Comparison of ENCODE assay signal across 18 cellular contexts in the genomic region with DNA sequence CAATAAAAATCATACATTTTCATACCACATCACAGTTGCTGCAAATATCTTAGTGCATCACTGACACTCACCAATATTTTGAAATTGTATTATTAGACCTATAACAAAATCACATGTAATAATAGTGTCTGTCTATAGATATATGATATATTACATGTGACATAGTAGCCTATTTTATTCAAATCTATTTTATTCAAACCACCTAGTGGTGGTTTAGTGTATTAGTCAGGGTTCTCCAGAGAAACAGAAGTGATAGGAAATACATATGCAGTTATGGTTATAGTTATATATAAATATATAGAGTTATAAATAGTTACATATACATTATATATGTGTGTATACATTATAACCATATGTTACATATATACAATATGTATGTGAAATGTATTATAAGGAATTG.
A peak's percentile ranks its signal among the peaks of the same experiment; 100 is the strongest.
DNase-seq lines count a peak whose midpoint lies in the region; ATAC-seq and TF ChIP-seq lines count a peak whose summit lies in the region.
"Had no signal": no experiment of that assay in that cellular context is flagged by ENCODE, and none has a peak within 500 bp of the region (broad histone marks: within the 10 kb centered on the region; RNA-seq: fewer than 3 reads in every experiment).

No MANE protein-coding gene starts in this region.

- H3K4me3 ChIP-seq in AG04450 (ENCODE audit: low read depth, low read length) (no peak overlapping the region), SU-DHL-6 (ENCODE audit: insufficient read depth, low read length, poor library complexity, severe bottlenecking) (no peak overlapping the region), fibroblast of the aortic adventitia (ENCODE audit: low read depth, low read length) (no peak overlapping the region)
- H3K4me3 ChIP-seq: BLaER1 treated with 17β-estradiol and CSF1 and Interleukin-3, amounts not matched to agents 10 nM and 100 nM; upper lobe of left lung had no signal

- no peak for DNase-seq in AG04450 (ENCODE audit: low read depth, low spot score)
- no peak for DNase-seq in fibroblast of the aortic adventitia (ENCODE audit: low read depth)
- no peak for DNase-seq in activated gamma-delta T cell treated with Interleukin-2 at 50 U/mL for 16 hours
- no peak for DNase-seq in germinal center (ENCODE audit: low spot score)
- DNase-seq in SIG-M5 (lab: John Stamatoyannopoulos, UW) = no peak
- DNase-seq: activated naive CD4-positive, alpha-beta T cell treated with anti-CD3 and anti-CD28 coated beads, Interleukin-2, amount 10 ng/mL, durations not matched to agents 7 days and 5 days; naive thymus-derived CD8-positive, alpha-beta T cell; NCI-H1436; NCI-H524 treated with DMSO at 0.1 percent for 48 hours; retina; Right ventricle myocardium superior; stimulated activated CD4-positive, alpha-beta T cell treated with anti-CD3 and anti-CD28 coated beads, Interleukin-2, amount 100 ng/mL, for 24 hours had no signal

- no peak overlapping the region for H3K27ac ChIP-seq in AG04450 (ENCODE audit: low read depth, low read length)
- no peak overlapping the region for H3K27ac ChIP-seq in SU-DHL-6 (ENCODE audit: low read depth, low read length)
- H3K27ac ChIP-seq: BLaER1 treated with 17β-estradiol and CSF1 and Interleukin-3, amounts not matched to agents 10 nM and 100 nM; upper lobe of left lung had no signal

- peak; percentile 52 for ATAC-seq in GM18502 (IDR thresholded peaks at IDR 0.05; ENCODE audit: poor library complexity, unreplicated experiment)
- ATAC-seq in HG02938 (IDR thresholded peaks at IDR 0.05; ENCODE audit: unreplicated experiment) = no peak
- ATAC-seq: esophagus mucosa; naive thymus-derived CD8-positive, alpha-beta T cell had no signal

- H3K9me3 ChIP-seq in AG04450 (ENCODE audit: control insufficient read depth, insufficient read depth, low read length) = no peaks in the 10 kb centered on the region
- no peaks in the 10 kb centered on the region for H3K9me3 ChIP-seq in SU-DHL-6 (ENCODE audit: insufficient read depth, low read length)
- H3K9me3 ChIP-seq: upper lobe of left lung had no signal

- H3K9me2 ChIP-seq in SU-DHL-6 (replicated peaks; ENCODE audit: insufficient read depth, low read length) = no peaks in the 10 kb centered on the region

- no peak overlapping the region for H3K9ac ChIP-seq in SU-DHL-6 (ENCODE audit: low read length)
- H3K9ac ChIP-seq: BLaER1 treated with 17β-estradiol and CSF1 and Interleukin-3, amounts not matched to agents 10 nM and 100 nM had no signal

- H3F3A ChIP-seq in SU-DHL-6 (ENCODE audit: insufficient read depth) = no peaks in the 10 kb centered on the region

- H3K27me3 ChIP-seq in AG04450 (ENCODE audit: control insufficient read depth, insufficient read depth, low read length) (no peaks in the 10 kb centered on the region), SU-DHL-6 (ENCODE audit: low read length) (no peaks in the 10 kb centered on the region)
- H3K27me3 ChIP-seq: BLaER1 treated with 17β-estradiol and CSF1 and Interleukin-3, amounts not matched to agents 10 nM and 100 nM; upper lobe of left lung had no signal

- peak; percentile 37 for TF ChIP-seq CTCF in AG04450 (IDR thresholded peaks at IDR 0.05; ENCODE audit: low read depth, low read length)
- peak; percentile 38 for TF ChIP-seq CTCF in SU-DHL-6 (IDR thresholded peaks at IDR 0.05; ENCODE audit: insufficient read depth, low read length, poor library complexity, severe bottlenecking)
- TF ChIP-seq CTCF in fibroblast of the aortic adventitia (IDR thresholded peaks at IDR 0.05; ENCODE audit: insufficient read depth, low read length) = peak; percentile 4

- no peak overlapping the region for H3K4me2 ChIP-seq in SU-DHL-6 (ENCODE audit: low read depth, low read length, poor library complexity, severe bottlenecking)
- H3K4me2 ChIP-seq: BLaER1 treated with 17β-estradiol and CSF1 and Interleukin-3, amounts not matched to agents 10 nM and 100 nM had no signal

- no peaks in the 10 kb centered on the region for H3K36me3 ChIP-seq in SU-DHL-6 (ENCODE audit: low read length)
- H3K36me3 ChIP-seq: BLaER1 treated with 17β-estradiol and CSF1 and Interleukin-3, amounts not matched to agents 10 nM and 100 nM; upper lobe of left lung had no signal

- H4K20me1 ChIP-seq in SU-DHL-6 (ENCODE audit: low read depth, low read length) = no peaks in the 10 kb centered on the region
- H4K20me1 ChIP-seq: BLaER1 treated with 17β-estradiol and CSF1 and Interleukin-3, amounts not matched to agents 10 nM and 100 nM had no signal

- H3K79me2 ChIP-seq in SU-DHL-6 (ENCODE audit: insufficient read depth, low read length) = no peaks in the 10 kb centered on the region

- CTCF ChIA-PET in AG04450 (lab: Charles Lee) = interaction anchor here (0.7 kb wide), 1 partner anchor 38 kb away, joined by 5 read pairs; no protein-coding TSS in a partner anchor

- no peak overlapping the region for H2AFZ ChIP-seq in SU-DHL-6 (ENCODE audit: low read depth, low read length, severe bottlenecking)

- POLR2A ChIA-PET in AG04450 (lab: Yijun Ruan, JAX) = no interaction called here
